18 cellular contexts compared by ENCODE assay signal in genomic region chr7:47826754-47827153, GRCh38.
"Had no signal": no experiment of that assay in that cellular context is flagged by ENCODE, and none has a peak within 500 bp of the region (broad histone marks: within the 10 kb centered on the region; RNA-seq: fewer than 3 reads in every experiment).

No MANE protein-coding gene starts in this region.

- H3K9me3 ChIP-seq: spleen, transverse colon had no signal

- H3K9me3 Mint-ChIP-seq: memory B cell; naive thymus-derived CD4-positive, alpha-beta T cell; neural crest cell had no signal

- ATAC-seq: activated CD4-positive, alpha-beta T cell treated with anti-CD3 and anti-CD28 coated beads for 36 hours; left colon; naive thymus-derived CD4-positive, alpha-beta T cell had no signal

- H2AFZ ChIP-seq: parathyroid adenoma had no signal

- H3K27ac ChIP-seq: brain microvascular endothelial cell, parathyroid adenoma, spleen, transverse colon had no signal

- H3K36me3 ChIP-seq: brain microvascular endothelial cell, spleen, transverse colon had no signal

- DNase-seq: activated CD4-positive, alpha-beta T cell treated with anti-CD3 and anti-CD28 coated beads for 36 hours; activated CD4-positive, alpha-beta T cell treated with anti-CD3 and anti-CD28 coated beads, Interleukin-2, amount 50 U/mL, for 4 hours; activated CD4-positive, CD25-positive, alpha-beta regulatory T cell; activated effector memory CD4-positive, alpha-beta T cell treated with Interleukin-2 at 50 U/mL for 16 hours; activated naive CD4-positive, alpha-beta T cell treated with Interleukin-2 at 50 U/mL for 16 hours; brain microvascular endothelial cell; effector CD8-positive, alpha-beta T cell; foreskin fibroblast; hippocampal formation; left colon; naive thymus-derived CD4-positive, alpha-beta T cell; spleen; stimulated activated naive CD4-positive, alpha-beta T cell treated with Interleukin-2 at 50 U/mL for 16 hours; transverse colon had no signal

- H3K4me3 ChIP-seq: spleen, transverse colon had no signal

- H3K36me3 Mint-ChIP-seq: activated naive CD8-positive, alpha-beta T cell; memory B cell; naive thymus-derived CD4-positive, alpha-beta T cell had no signal

- H3K27me3 ChIP-seq: brain microvascular endothelial cell, spleen, transverse colon had no signal

- H3K4me1 ChIP-seq: parathyroid adenoma, spleen, transverse colon had no signal

- H3K4me1 Mint-ChIP-seq: activated CD4-positive, alpha-beta T cell treated with anti-CD3 and anti-CD28 coated beads for 36 hours; memory B cell; naive thymus-derived CD4-positive, alpha-beta T cell had no signal

- H3K27me3 Mint-ChIP-seq: activated CD4-positive, alpha-beta T cell treated with anti-CD3 and anti-CD28 coated beads for 36 hours had no signal

- H3K27ac Mint-ChIP-seq: activated CD4-positive, alpha-beta T cell treated with anti-CD3 and anti-CD28 coated beads for 36 hours; activated naive CD8-positive, alpha-beta T cell; memory B cell; naive thymus-derived CD4-positive, alpha-beta T cell had no signal

- H3K9ac ChIP-seq: parathyroid adenoma had no signal

- H3K4me3 Mint-ChIP-seq: activated CD4-positive, alpha-beta T cell treated with anti-CD3 and anti-CD28 coated beads for 36 hours; activated naive CD8-positive, alpha-beta T cell; memory B cell; naive thymus-derived CD4-positive, alpha-beta T cell; neural crest cell had no signal
